24 cellular contexts compared by ENCODE assay signal in the genomic region with DNA sequence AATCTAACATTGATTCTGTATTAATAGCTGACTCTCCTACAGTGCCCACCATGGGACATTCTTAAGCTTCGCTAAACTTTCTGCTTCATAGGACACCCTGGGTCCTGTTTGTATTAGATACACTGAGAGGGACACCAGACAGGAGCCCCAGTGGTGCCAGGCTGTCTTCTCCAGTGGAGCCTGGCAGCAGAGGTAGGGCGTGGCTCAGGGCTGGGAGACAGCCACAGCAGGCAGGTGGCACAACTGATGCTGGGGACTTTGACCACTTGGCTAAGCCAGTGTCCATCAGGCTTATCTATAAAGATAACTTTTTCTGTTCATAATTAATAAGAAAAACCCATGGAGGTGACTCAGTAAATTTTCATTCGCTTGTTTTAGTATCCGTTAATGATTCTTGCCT. TPM values are rescaled to one million over a fixed set of nuclear protein-coding genes. Genes with fewer than 3 reads are reported as not detected.
DNase-seq lines count a peak whose midpoint lies in the region; ATAC-seq, FAIRE-seq and TF ChIP-seq lines count a peak whose summit lies in the region.
"Had no signal": no experiment of that assay in that cellular context is flagged by ENCODE, and none has a peak within 500 bp of the region (broad histone marks: within the 10 kb centered on the region; RNA-seq: fewer than 3 reads in every experiment).

No MANE protein-coding gene starts in this region.

- no peak for TF ChIP-seq EP300 in HepG2 (IDR thresholded peaks at IDR 0.05; ENCODE audit: low read depth in 2 of 2, low read length in 2 of 2)
- no peak for TF ChIP-seq EP300 in HepG2 (CRISPR knock-in tag; IDR thresholded peaks at IDR 0.05; ENCODE audit: borderline replicate concordance)
- TF ChIP-seq EP300 in transverse colon (IDR thresholded peaks at IDR 0.05; ENCODE audit: low read depth), result no peak

- H3K4me1 ChIP-seq in liver (ENCODE audit: control insufficient read depth in 4 of 4, insufficient read depth in 4 of 4, low read length in 3 of 4) (peaks cover 0 to 9% (median 3%) of the 10 kb centered on the region in 4 donors), HepG2 (ENCODE audit: insufficient read depth, low read length) (0 out of 2 replicates have a peak, but pooled peaks cover 9% of the 10 kb centered on the region), body of pancreas (peaks cover 11% of the 10 kb centered on the region), mucosa of descending colon (ENCODE audit: low read depth) (peaks cover 5% of the 10 kb centered on the region), transverse colon (peaks cover 0 to 11% (median 1%) of the 10 kb centered on the region in 4 donors)
- H3K4me1 ChIP-seq: HAP-1 had no signal

- no TSS peak for BruUV-seq in HepG2 (replicated peaks; lab: Mats Ljungman, UMichigan)

- POLR2A ChIA-PET in HepG2 (lab: Yijun Ruan, JAX), result no interaction called here

- DNase-seq in HepG2 (ENCODE audit: low spot score) (no peak), body of pancreas (peak; percentile 46 to 82 (median 67)), mucosa of descending colon (peak in 2 of 3 donors; percentile 64 to 70), transverse colon (peak; percentile 51), foreskin fibroblast (no peak), NCI-H524 (lab: John Stamatoyannopoulos, UW) (no peak)
- DNase-seq: CD4-positive, alpha-beta T cell; DND-41; KBM-7; MM.1S; NCI-H1092; NCI-H1436 treated with DMSO at 0.1 percent for 48 hours; NCI-H1930; NCI-H510A; NCI-H774; OCI-M1; SIG-M5; SK-N-SH had no signal

- WGBS in liver, result 60% methylated on average over 4 of the region's 4 CpGs
- 100% methylated on average over 4 of the region's 4 CpGs for WGBS in HepG2 (ENCODE audit: low lambda C conversion rate)
- WGBS in body of pancreas, 2 donors, result 26 to 41% methylated on average over 3 to 4 of the region's 4 CpGs
- WGBS in transverse colon (ENCODE audit: low coverage in 1 of 2), 2 donors, result 53% methylated on average over 2 to 4 of the region's 4 CpGs

- H3K36me3 ChIP-seq in liver (ENCODE audit: control insufficient read depth in 4 of 4, insufficient read depth in 3 of 4, low read depth in 1 of 4, low read length in 3 of 4) (peaks cover 0 to 3% (median 0%) of the 10 kb centered on the region in 4 donors), HepG2 (replicated peaks in 1 of 2; ENCODE audit: control insufficient read depth in 1 of 2, insufficient read depth in 2 of 2, low read length in 2 of 2) (peaks cover 4 to 10% of the 10 kb centered on the region in 2 experiments; a peak in 3 of 5 replicates), body of pancreas (replicated peaks in 1 of 2; ENCODE audit: insufficient read depth in 1 of 2, low read depth in 2 of 2) (no peaks in the 10 kb centered on the region), mucosa of descending colon (ENCODE audit: low read depth) (no peaks in the 10 kb centered on the region), transverse colon (no peaks in the 10 kb centered on the region)

- H3K27ac ChIP-seq in liver (ENCODE audit: low read depth in 1 of 2, low read length in 2 of 2), result no peak overlapping the region
- no peak overlapping the region for H3K27ac ChIP-seq in HepG2 (ENCODE audit: extremely low read length, insufficient read depth, low read length)
- peak overlapping the region in 1 of 4 donors; percentile 14 for H3K27ac ChIP-seq in body of pancreas
- H3K27ac ChIP-seq in transverse colon, result no peak overlapping the region
- H3K27ac ChIP-seq: HL-60 had no signal

- H3K9ac ChIP-seq in liver (ENCODE audit: low read depth in 1 of 2, low read length in 2 of 2) (no peak overlapping the region), HepG2 (ENCODE audit: insufficient read depth, low read depth, low read length) (no peak overlapping the region)
- H3K9ac ChIP-seq: SK-N-SH had no signal

- H2AFZ ChIP-seq in HepG2 (ENCODE audit: low read length), result no peak overlapping the region
- H2AFZ ChIP-seq: GM23338 had no signal

- intact Hi-C loops in HepG2 (cut with micrococcal nuclease; ENCODE audit: unreplicated experiment), result no loop called here
- intact Hi-C loops in body of pancreas (cut with DNase I), result no loop called here
- intact Hi-C loops in mucosa of descending colon (cut with DNase I, micrococcal nuclease), result no loop called here
- intact Hi-C loops in transverse colon (cut with DNase I; ENCODE audit: low total_unique reads), result no loop called here

- peaks cover 25% of the 10 kb centered on the region for H3K79me2 ChIP-seq in HepG2 (ENCODE audit: insufficient read depth, low read length)

- no peaks in the 10 kb centered on the region for H3K9me3 ChIP-seq in liver (ENCODE audit: control insufficient read depth in 4 of 4, low read length in 3 of 4)
- H3K9me3 ChIP-seq in HepG2 (ENCODE audit: low read length), result no peaks in the 10 kb centered on the region
- no peaks in the 10 kb centered on the region for H3K9me3 ChIP-seq in body of pancreas
- H3K9me3 ChIP-seq in mucosa of descending colon, result no peaks in the 10 kb centered on the region
- no peaks in the 10 kb centered on the region for H3K9me3 ChIP-seq in transverse colon
- H3K9me3 ChIP-seq: HAP-1, SK-N-SH had no signal

- TF ChIP-seq RAD21 in liver (IDR thresholded peaks at IDR 0.05) (peak in 1 of 2 donors; percentile 6), HepG2 (CRISPR knock-in tag; IDR thresholded peaks at IDR 0.05) (no peak)

- no peak for ATAC-seq in HepG2
- ATAC-seq in body of pancreas, result peak; percentile 82
- peak; percentile 88 for ATAC-seq in mucosa of descending colon
- no peak for ATAC-seq in GM19351 (IDR thresholded peaks at IDR 0.05; ENCODE audit: unreplicated experiment)
- ATAC-seq: GM12878, GM23338 had no signal

- H3K4me2 ChIP-seq in HepG2 (ENCODE audit: low read depth, low read length), result no peak overlapping the region
- H3K4me2 ChIP-seq: GM23338, SK-N-SH had no signal

- CTCF ChIA-PET in HepG2 (lab: Yijun Ruan, JAX; ENCODE audit: low intra/inter-chr PET ratio, low total read pairs), result no interaction called here

- H3K27me3 ChIP-seq in liver (ENCODE audit: control insufficient read depth in 4 of 4, insufficient read depth in 4 of 4, low read length in 3 of 4) (no peaks in the 10 kb centered on the region), HepG2 (ENCODE audit: control insufficient read depth in 1 of 2, insufficient read depth in 2 of 2, low read length in 2 of 2) (no peaks in the 10 kb centered on the region), body of pancreas (no peaks in the 10 kb centered on the region), transverse colon (no peaks in the 10 kb centered on the region)

- peaks cover 18% of the 10 kb centered on the region; the same call in 1 of the 2 replicates for H4K20me1 ChIP-seq in HepG2 (ENCODE audit: insufficient read depth, low read length)

- no peak for FAIRE-seq in HepG2 (lab: Jason Lieb, UNC)
- FAIRE-seq: GM12878 had no signal

- H3K4me3 ChIP-seq in liver (ENCODE audit: low read depth in 1 of 3, low read length in 3 of 3) (no peak overlapping the region), HepG2 (replicated peaks in 1 of 3; ENCODE audit: insufficient read depth in 1 of 3, low read depth in 2 of 3, low read length in 3 of 3) (no peak overlapping the region), body of pancreas (no peak overlapping the region), mucosa of descending colon (no peak overlapping the region), transverse colon (no peak overlapping the region), foreskin fibroblast (ENCODE audit: low read depth in 1 of 2, low read length in 2 of 2) (no peak overlapping the region)
- H3K4me3 ChIP-seq: GM12878, GM23338, HAP-1 had no signal

- TF ChIP-seq CTCF in liver (IDR thresholded peaks at IDR 0.05; ENCODE audit: low read depth, low read length, missing input control) (no peak), HepG2 (CRISPR knock-in tag; IDR thresholded peaks at IDR 0.05) (no peak), body of pancreas (IDR thresholded peaks at IDR 0.05) (no peak), mucosa of descending colon (IDR thresholded peaks at IDR 0.05) (no peak), transverse colon (IDR thresholded peaks at IDR 0.05) (no peak), foreskin fibroblast (IDR thresholded peaks at IDR 0.05; ENCODE audit: low read depth, low read length) (no peak)

- TF ChIP-seq POLR2A in HepG2 (IDR thresholded peaks at IDR 0.05; ENCODE audit: insufficient read depth in 1 of 2, low read depth in 2 of 2, low read length in 2 of 2) (no peak), body of pancreas (IDR thresholded peaks at IDR 0.05) (no peak), transverse colon (IDR thresholded peaks at IDR 0.05) (no peak)

- in situ Hi-C loops in HepG2 (cut with HindIII; ENCODE audit: extremely low pct_ligation_motif_present, low pct_unique_long_range_greater_than_20kb) (no loop called here), transverse colon (cut with MboI; ENCODE audit: low pct_ligation_motif_present in 1 of 4, low pct_unique_long_range_greater_than_20kb in 1 of 4, low sequenced_read_pairs in 3 of 4) (loop anchor here in 1 of 4 donors (25.0 kb wide), 1 partner anchor 104 kb away; no protein-coding TSS in a partner anchor)

RNA-seq across cellular contexts. Expression of gene NIPA1, which starts 21.8 kb away (rescaled TPM):
- total RNA-seq in liver (1 to 10 TPM; 3.8 to 8.8 TPM), HepG2 (2016; rRNA removed; fragmentation: Illumina TruSeq; extraction: Trizol) (13.2 and 14.8 TPM in 2 replicates), body of pancreas (1 to 10 TPM; 4.3 to 8.0 TPM), mucosa of descending colon (10 to 100 TPM; 11.8 to 18.2 (median 17.4) TPM), transverse colon (10 to 100 TPM in 2 of 4 donors, 1 to 10 TPM in 2; 5.2 to 19.3 (median 13.2) TPM)
- polyA plus RNA-seq in liver (1 to 10 TPM; 2.7 to 3.8 TPM), HepG2 (2011; rRNA removed) (16.8 and 19.6 TPM in 2 replicates)
- 6.1 and 6.3 TPM in 2 replicates for total RNA-seq in HepG2 (2016; cell fraction: cytosol; rRNA removed; fragmentation: Illumina TruSeq; extraction: Trizol; ENCODE audit: low read depth)
- 12.8 and 13.6 TPM in 2 replicates for total RNA-seq in HepG2 (2016; cell fraction: insoluble cytoplasmic fraction; rRNA removed; fragmentation: Illumina TruSeq; extraction: Trizol)
- 12.4 and 12.9 TPM in 2 replicates for total RNA-seq in HepG2 (2016; cell fraction: membrane; rRNA removed; fragmentation: Illumina TruSeq; extraction: Trizol)
- 18.9 and 19.6 TPM in 2 replicates for total RNA-seq in HepG2 (2016; cell fraction: nucleus; rRNA removed; fragmentation: Illumina TruSeq; extraction: Trizol)
- polyA plus RNA-seq in HepG2 (2011; cell fraction: cytosol; rRNA removed), result 13.8 and 15.9 TPM in 2 replicates
- polyA plus RNA-seq in HepG2 (2011; cell fraction: nucleus; rRNA removed), result 22.9 and 26.6 TPM in 2 replicates
- polyA plus RNA-seq in HepG2 (2012), result 15.7 and 17.2 TPM in 2 replicates
- 4.9 and 5.5 TPM in 2 replicates for polyA plus RNA-seq in HepG2 (2016; cell fraction: cytosol; fragmentation: Illumina TruSeq; extraction: Trizol; ENCODE audit: low read depth)
- 8.6 and 9.4 TPM in 2 replicates for polyA plus RNA-seq in HepG2 (2016; cell fraction: insoluble cytoplasmic fraction; fragmentation: Illumina TruSeq; extraction: Trizol; ENCODE audit: low read depth)
- polyA plus RNA-seq in HepG2 (2016; cell fraction: membrane; fragmentation: Illumina TruSeq; extraction: Trizol; ENCODE audit: low read depth), result 7.3 and 7.7 TPM in 2 replicates
- polyA plus RNA-seq in HepG2 (2016; cell fraction: nucleus; fragmentation: Illumina TruSeq; extraction: Trizol; ENCODE audit: insufficient read depth, low read depth), result 20.9 and 22.7 TPM in 2 replicates
- polyA minus RNA-seq in HepG2 (2011; rRNA and poly(A)+ RNA removed; ENCODE audit: low replicate concordance), result 96.0 and 153 TPM in 2 replicates
- polyA minus RNA-seq in HepG2 (2011; cell fraction: cytosol; rRNA and poly(A)+ RNA removed), result 25.6 and 27.9 TPM in 2 replicates
- 19.3 and 24.1 TPM in 2 replicates for polyA minus RNA-seq in HepG2 (2011; cell fraction: nucleus; rRNA and poly(A)+ RNA removed)

RNA-seq across cellular contexts. Expression of gene NIPA2, which starts 30.2 kb away (rescaled TPM):
- total RNA-seq in liver (10 to 100 TPM; 26.7 to 31.6 TPM), HepG2 (2016; rRNA removed; fragmentation: Illumina TruSeq; extraction: Trizol) (56.2 and 57.9 TPM in 2 replicates), body of pancreas (10 to 100 TPM; 21.8 to 37.2 TPM), mucosa of descending colon (10 to 100 TPM; 50.7 to 77.7 (median 71.7) TPM), transverse colon (10 to 100 TPM; 14.7 to 78.6 (median 50.4) TPM)
- polyA plus RNA-seq in liver (10 to 100 TPM; 11.7 to 15.2 TPM), HepG2 (2011; rRNA removed) (25.9 and 29.0 TPM in 2 replicates)
- total RNA-seq in HepG2 (2016; cell fraction: cytosol; rRNA removed; fragmentation: Illumina TruSeq; extraction: Trizol; ENCODE audit: low read depth), result 16.9 and 19.3 TPM in 2 replicates
- total RNA-seq in HepG2 (2016; cell fraction: insoluble cytoplasmic fraction; rRNA removed; fragmentation: Illumina TruSeq; extraction: Trizol), result 53.7 and 60.6 TPM in 2 replicates
- 53.0 and 67.7 TPM in 2 replicates for total RNA-seq in HepG2 (2016; cell fraction: membrane; rRNA removed; fragmentation: Illumina TruSeq; extraction: Trizol)
- 35.8 and 40.9 TPM in 2 replicates for total RNA-seq in HepG2 (2016; cell fraction: nucleus; rRNA removed; fragmentation: Illumina TruSeq; extraction: Trizol)
- polyA plus RNA-seq in HepG2 (2011; cell fraction: cytosol; rRNA removed), result 19.4 and 31.7 TPM in 2 replicates
- polyA plus RNA-seq in HepG2 (2011; cell fraction: nucleus; rRNA removed), result 12.0 and 15.0 TPM in 2 replicates
- 31.0 and 35.1 TPM in 2 replicates for polyA plus RNA-seq in HepG2 (2012)
- polyA plus RNA-seq in HepG2 (2016; cell fraction: cytosol; fragmentation: Illumina TruSeq; extraction: Trizol; ENCODE audit: low read depth), result 17.3 and 25.8 TPM in 2 replicates
- 56.7 and 62.3 TPM in 2 replicates for polyA plus RNA-seq in HepG2 (2016; cell fraction: insoluble cytoplasmic fraction; fragmentation: Illumina TruSeq; extraction: Trizol; ENCODE audit: low read depth)
- polyA plus RNA-seq in HepG2 (2016; cell fraction: membrane; fragmentation: Illumina TruSeq; extraction: Trizol; ENCODE audit: low read depth), result 43.6 and 55.5 TPM in 2 replicates
- polyA plus RNA-seq in HepG2 (2016; cell fraction: nucleus; fragmentation: Illumina TruSeq; extraction: Trizol; ENCODE audit: insufficient read depth, low read depth), result 53.5 and 56.8 TPM in 2 replicates
- polyA minus RNA-seq in HepG2 (2011; rRNA and poly(A)+ RNA removed; ENCODE audit: low replicate concordance), result 32.3 and 59.0 TPM in 2 replicates
- polyA minus RNA-seq in HepG2 (2011; cell fraction: cytosol; rRNA and poly(A)+ RNA removed), result 24.4 and 31.8 TPM in 2 replicates
- polyA minus RNA-seq in HepG2 (2011; cell fraction: nucleus; rRNA and poly(A)+ RNA removed), result 29.0 and 33.6 TPM in 2 replicates

Comparison
In these comparisons a context has a peak if more than half of its experiments do, and no peak if none do; other contexts are left out.
1. ATAC-seq: peak in body of pancreas (single experiment) and mucosa of descending colon (single experiment); none in HepG2 (single experiment) and GM19351 (single experiment).
2. DNase-seq: peak in body of pancreas (4 of 4), mucosa of descending colon (2 of 3) and transverse colon (single experiment); none in HepG2 (single experiment), foreskin fibroblast (0 of 2) and NCI-H524 (0 of 2).